13 cellular contexts compared by ENCODE assay signal in the genomic region with DNA sequence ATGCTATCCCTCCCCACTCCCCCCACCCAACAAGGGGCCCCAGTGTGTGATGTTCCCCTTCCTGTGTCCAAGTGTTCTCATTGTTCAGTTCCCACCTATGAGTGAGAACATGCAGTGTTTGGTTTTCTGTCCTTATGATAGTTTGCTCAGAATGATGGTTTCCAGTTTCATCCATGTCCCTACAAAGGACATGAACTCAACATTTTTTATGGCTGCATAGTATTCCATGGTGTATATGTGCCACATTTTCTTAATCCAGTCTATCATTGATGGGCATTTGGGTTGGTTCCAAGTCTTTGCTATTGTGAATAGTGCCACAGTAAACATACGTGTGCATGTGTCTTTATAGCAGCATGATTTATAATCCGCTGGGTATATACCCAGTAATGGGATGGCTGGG. TPM values are rescaled to one million over a fixed set of nuclear protein-coding genes. Genes with fewer than 3 reads are reported as not detected.
DNase-seq lines count a peak whose midpoint lies in the region; ATAC-seq, FAIRE-seq and TF ChIP-seq lines count a peak whose summit lies in the region.
"Not testable (repeated sequence)": the region's sequence is repeated elsewhere in the genome, so short reads cannot be mapped to it uniquely, and the experiment has no call there.
"Had no signal": no experiment of that assay in that cellular context is flagged by ENCODE, and none has a peak within 500 bp of the region (broad histone marks: within the 10 kb centered on the region; RNA-seq: fewer than 3 reads in every experiment).

No MANE protein-coding gene starts in this region.

- not testable (repeated sequence) for TF ChIP-seq CTCF in CD8-positive, alpha-beta T cell (IDR thresholded peaks at IDR 0.05); K562 (IDR thresholded peaks at IDR 0.05 in 2 of 3, conservative IDR thresholded peaks at IDR 0.05 in 1 of 3; ENCODE audit: insufficient read depth in 2 of 3, low read depth in 1 of 3, low read length in 3 of 3)

- ATAC-seq in CD8-positive, alpha-beta T cell; T-cell (replicated peaks in 1 of 4); K562; naive thymus-derived CD4-positive, alpha-beta T cell: not testable (repeated sequence)

- not testable (repeated sequence) for H3K79me2 ChIP-seq in K562 (ENCODE audit: control insufficient read depth, insufficient read depth, low read length)

- not testable (repeated sequence) for BruUV-seq in K562 (replicated peaks; lab: Mats Ljungman, UMichigan)

- not testable (repeated sequence) for H3K9ac ChIP-seq in K562 (ENCODE audit: insufficient read depth in 1 of 2, low read depth in 2 of 2, low read length in 2 of 2)

- H3K9me3 ChIP-seq in CD8-positive, alpha-beta T cell (ENCODE audit: low read length); K562 (replicated peaks; ENCODE audit: control insufficient read depth, insufficient read depth, low read depth, low read length); naive thymus-derived CD4-positive, alpha-beta T cell (ENCODE audit: control insufficient read depth in 2 of 3, low read length in 3 of 3): not testable (repeated sequence)

- FAIRE-seq in K562 (lab: Jason Lieb, UNC), result not testable (repeated sequence)

- H3K36me3 Mint-ChIP-seq in CD8-positive, alpha-beta T cell; T-cell; activated CD4-positive, alpha-beta memory T cell treated with anti-CD3 and anti-CD28 coated beads for 36 hours; activated T-helper 1 cell treated with anti-CD3 and anti-CD28 coated beads, Interleukin-12 subunit alpha, Interleukin-12 subunit beta, Interleukin-2, Interleukin-4 antibody, amounts not matched to agents 30 ng/mL and 10 ng/mL and 1 ng/mL, durations not matched to agents 14 hours and 24 hours and 36 hours (ENCODE audit: low read depth); activated naive CD4-positive, alpha-beta T cell treated with anti-CD3 and anti-CD28 coated beads for 36 hours (ENCODE audit: low read depth); activated naive CD4-positive, alpha-beta T cell treated with anti-CD3 and anti-CD28 coated beads, Interleukin-2, amount 50 U/mL, for 24 hours: not testable (repeated sequence)
- peaks cover 0 to 24% (median 0%) of the 10 kb centered on the region in 5 donors for H3K36me3 Mint-ChIP-seq in naive thymus-derived CD4-positive, alpha-beta T cell

- not testable (repeated sequence) for H2AFZ ChIP-seq in K562 (ENCODE audit: low read depth, low read length)

- H3K27ac ChIP-seq in CD8-positive, alpha-beta T cell (ENCODE audit: low read depth, low read length); K562 (ENCODE audit: extremely low read depth, low read depth, low read length); naive thymus-derived CD4-positive, alpha-beta T cell (ENCODE audit: low read depth, low read length): not testable (repeated sequence)

- in situ Hi-C loops in K562 (cut with MboI), result loop anchor here (25.0 kb wide), 1 partner anchor 704 kb away; no protein-coding TSS in a partner anchor

- H3K36me3 ChIP-seq in CD8-positive, alpha-beta T cell (ENCODE audit: insufficient read depth, low read length); K562 (ENCODE audit: control insufficient read depth, insufficient read depth, low read length); naive thymus-derived CD4-positive, alpha-beta T cell (ENCODE audit: control insufficient read depth in 2 of 3, insufficient read depth in 3 of 3, low read length in 3 of 3): not testable (repeated sequence)

- peaks cover 15% of the 10 kb centered on the region for H3K4me1 Mint-ChIP-seq in CD8-positive, alpha-beta T cell (ENCODE audit: low read depth)
- H3K4me1 Mint-ChIP-seq in T-cell, result peaks cover 24 to 31% (median 26%) of the 10 kb centered on the region in 3 donors
- H3K4me1 Mint-ChIP-seq in activated CD4-positive, alpha-beta memory T cell treated with anti-CD3 and anti-CD28 coated beads for 36 hours (ENCODE audit: low read depth), result peaks cover 22% of the 10 kb centered on the region
- H3K4me1 Mint-ChIP-seq in activated T-helper 1 cell treated with anti-CD3 and anti-CD28 coated beads, Interleukin-12 subunit alpha, Interleukin-12 subunit beta, Interleukin-2, Interleukin-4 antibody, amounts not matched to agents 30 ng/mL and 10 ng/mL and 1 ng/mL, durations not matched to agents 14 hours and 24 hours and 36 hours (ENCODE audit: low read depth), result peaks cover 14% of the 10 kb centered on the region
- peaks cover 20% of the 10 kb centered on the region for H3K4me1 Mint-ChIP-seq in activated naive CD4-positive, alpha-beta T cell treated with anti-CD3 and anti-CD28 coated beads for 36 hours (ENCODE audit: low read depth)
- peaks cover 31% of the 10 kb centered on the region for H3K4me1 Mint-ChIP-seq in activated naive CD4-positive, alpha-beta T cell treated with anti-CD3 and anti-CD28 coated beads, Interleukin-2, amount 50 U/mL, for 24 hours
- H3K4me1 Mint-ChIP-seq in naive thymus-derived CD4-positive, alpha-beta T cell, result peaks cover 15 to 52% (median 35%) of the 10 kb centered on the region in 7 donors

- H3K9me1 ChIP-seq in K562 (ENCODE audit: control insufficient read depth, insufficient read depth, low read length), result not testable (repeated sequence)

- CTCF ChIA-PET in CD8-positive, alpha-beta T cell (lab: Charles Lee), result interaction anchor here (1.9 kb wide), 1 partner anchor 149 kb away, joined by 5 read pairs; no protein-coding TSS in a partner anchor
- CTCF ChIA-PET in T-cell (lab: Charles Lee), result interaction anchor here in 1 of 2 donors (2.6 kb wide), 1 partner anchor 10 kb away, joined by 26 read pairs; no protein-coding TSS in a partner anchor
- CTCF ChIA-PET in activated CD4-positive, alpha-beta memory T cell treated with anti-CD3 and anti-CD28 coated beads for 36 hours (lab: Charles Lee), result interaction anchor here (1.0 to 1.9 kb wide), 3 partner anchors 10 to 148 kb away, joined by 3 to 16 read pairs (median 4); no protein-coding TSS in a partner anchor
- CTCF ChIA-PET in activated naive CD4-positive, alpha-beta T cell treated with anti-CD3 and anti-CD28 coated beads for 36 hours (lab: Charles Lee), result interaction anchor here (2.9 kb wide), 1 partner anchor 10 kb away, joined by 27 read pairs; no protein-coding TSS in a partner anchor
- CTCF ChIA-PET in K562 (lab: Yijun Ruan, JAX; ENCODE audit: low intra/inter-chr PET ratio), result not testable (repeated sequence)
- CTCF ChIA-PET in naive thymus-derived CD4-positive, alpha-beta T cell (lab: Charles Lee), result interaction anchor here (1.7 to 2.1 kb wide), 3 partner anchors 10 to 78 kb away, joined by 8 to 12 read pairs (median 9); partner anchors contain the start of genes ARSK and SKIC3

- H3K27ac Mint-ChIP-seq in CD8-positive, alpha-beta T cell, result peak overlapping the region; percentile 32
- peak overlapping the region; percentile 61 to 69 for H3K27ac Mint-ChIP-seq in T-cell
- H3K27ac Mint-ChIP-seq in activated CD4-positive, alpha-beta memory T cell treated with anti-CD3 and anti-CD28 coated beads for 36 hours, result peak overlapping the region; percentile 42
- peak overlapping the region; percentile 22 for H3K27ac Mint-ChIP-seq in activated T-helper 1 cell treated with anti-CD3 and anti-CD28 coated beads, Interleukin-12 subunit alpha, Interleukin-12 subunit beta, Interleukin-2, Interleukin-4 antibody, amounts not matched to agents 30 ng/mL and 10 ng/mL and 1 ng/mL, durations not matched to agents 14 hours and 24 hours and 36 hours
- H3K27ac Mint-ChIP-seq in activated naive CD4-positive, alpha-beta T cell treated with anti-CD3 and anti-CD28 coated beads for 36 hours, result peak overlapping the region; percentile 39
- H3K27ac Mint-ChIP-seq in activated naive CD4-positive, alpha-beta T cell treated with anti-CD3 and anti-CD28 coated beads, Interleukin-2, amount 50 U/mL, for 24 hours, result peak overlapping the region; percentile 70
- H3K27ac Mint-ChIP-seq in naive thymus-derived CD4-positive, alpha-beta T cell, result peak overlapping the region in 6 of 9 donors; percentile 38 to 96 (median 94)

- not testable (repeated sequence) for DNase-seq in CD8-positive, alpha-beta T cell; T-cell; activated CD4-positive, alpha-beta memory T cell treated with anti-CD3 and anti-CD28 coated beads for 36 hours; activated T-helper 1 cell treated with anti-CD3 and anti-CD28 coated beads, Interleukin-12 subunit alpha, Interleukin-12 subunit beta, Interleukin-2, Interleukin-4 antibody, amounts not matched to agents 30 ng/mL and 10 ng/mL and 1 ng/mL, durations not matched to agents 14 hours and 24 hours and 36 hours (ENCODE audit: low spot score); activated naive CD4-positive, alpha-beta T cell treated with anti-CD3 and anti-CD28 coated beads for 36 hours; K562 (ENCODE audit: extremely low read depth in 1 of 4, low spot score in 3 of 4); naive thymus-derived CD4-positive, alpha-beta T cell

- H3K4me3 ChIP-seq in CD8-positive, alpha-beta T cell (ENCODE audit: low read depth, low read length); K562; naive thymus-derived CD4-positive, alpha-beta T cell (ENCODE audit: low read length): not testable (repeated sequence)

- intact Hi-C loops in CD8-positive, alpha-beta T cell (cut with DNase I, micrococcal nuclease), result loop anchor here (1.0 to 5.0 kb wide), 5 partner anchors 12 to 904 kb away; partner anchors contain the start of genes ELL2 (in 2 of the 2), RFESD (in 2 of the 2), ARSK (in 1 of the 2) and SKIC3 (in 1 of the 2)
- intact Hi-C loops in activated CD4-positive, alpha-beta memory T cell treated with anti-CD3 and anti-CD28 coated beads for 36 hours (cut with micrococcal nuclease), result loop anchor here (1.0 to 5.0 kb wide), 5 partner anchors 11 to 1029 kb away; partner anchors contain the start of genes ARSK, CAST and RFESD
- intact Hi-C loops in activated T-helper 1 cell treated with anti-CD3 and anti-CD28 coated beads, Interleukin-12 subunit alpha, Interleukin-12 subunit beta, Interleukin-2, Interleukin-4 antibody, amounts not matched to agents 30 ng/mL and 10 ng/mL and 1 ng/mL, durations not matched to agents 14 hours and 24 hours and 36 hours (cut with micrococcal nuclease), result loop anchor here (1.0 to 5.0 kb wide), 5 partner anchors 11 to 329 kb away; partner anchors contain the start of genes ARSK, ELL2 and RFESD
- intact Hi-C loops in activated naive CD4-positive, alpha-beta T cell treated with anti-CD3 and anti-CD28 coated beads for 36 hours (cut with micrococcal nuclease), result loop anchor here (1.0 to 5.0 kb wide), 8 partner anchors 13 to 904 kb away; partner anchors contain the start of genes ARSK, ELL2 and RFESD
- intact Hi-C loops in K562 (cut with micrococcal nuclease), result not testable (repeated sequence)
- intact Hi-C loops in naive thymus-derived CD4-positive, alpha-beta T cell (cut with micrococcal nuclease), result loop anchor here (1.0 to 10.0 kb wide), 6 partner anchors 11 to 1518 kb away; partner anchors contain the start of genes RFESD (in 2 of the 2), ARSK (in 1 of the 2), LNPEP (in 1 of the 2) and SKIC3 (in 1 of the 2)

- H3K27me3 ChIP-seq in CD8-positive, alpha-beta T cell (ENCODE audit: insufficient read depth, low read length); K562 (ENCODE audit: control insufficient read depth in 2 of 2, insufficient read depth in 2 of 2, low read length in 2 of 2); naive thymus-derived CD4-positive, alpha-beta T cell (ENCODE audit: control insufficient read depth in 2 of 2, insufficient read depth in 2 of 2, low read length in 2 of 2): not testable (repeated sequence)

- H3K4me2 ChIP-seq in K562 (ENCODE audit: insufficient read depth, low read length), result not testable (repeated sequence)

- TF ChIP-seq POLR2A in K562 (conservative IDR thresholded peaks at IDR 0.05), result not testable (repeated sequence)

- not testable (repeated sequence) for H3K9me3 Mint-ChIP-seq in CD8-positive, alpha-beta T cell; T-cell; activated CD4-positive, alpha-beta memory T cell treated with anti-CD3 and anti-CD28 coated beads for 36 hours; activated naive CD4-positive, alpha-beta T cell treated with anti-CD3 and anti-CD28 coated beads for 36 hours; activated naive CD4-positive, alpha-beta T cell treated with anti-CD3 and anti-CD28 coated beads, Interleukin-2, amount 50 U/mL, for 24 hours
- peaks cover 19% of the 10 kb centered on the region for H3K9me3 Mint-ChIP-seq in activated T-helper 1 cell treated with anti-CD3 and anti-CD28 coated beads, Interleukin-12 subunit alpha, Interleukin-12 subunit beta, Interleukin-2, Interleukin-4 antibody, amounts not matched to agents 30 ng/mL and 10 ng/mL and 1 ng/mL, durations not matched to agents 14 hours and 24 hours and 36 hours
- H3K9me3 Mint-ChIP-seq in naive thymus-derived CD4-positive, alpha-beta T cell, result peaks cover 0 to 16% (median 2%) of the 10 kb centered on the region in 11 donors

- H3K4me1 ChIP-seq in CD8-positive, alpha-beta T cell (ENCODE audit: insufficient read depth, low read length), result peaks cover 14% of the 10 kb centered on the region
- H3K4me1 ChIP-seq in K562 (replicated peaks in 1 of 2; ENCODE audit: control insufficient read depth in 2 of 2, insufficient read depth in 2 of 2, low read length in 2 of 2), result peaks cover 0 to 13% of the 10 kb centered on the region in 2 experiments; a peak in 4 of 5 replicates
- peaks cover 6 to 24% of the 10 kb centered on the region in 2 donors for H3K4me1 ChIP-seq in naive thymus-derived CD4-positive, alpha-beta T cell (ENCODE audit: control insufficient read depth in 2 of 2, insufficient read depth in 2 of 2, low read length in 2 of 2)

- 100% methylated on average over 1 of the region's 2 CpGs for WGBS in K562 (ENCODE audit: insufficient coverage, low coverage, missing lambda C conversion rate)

- TF ChIP-seq EP300 in K562 (IDR thresholded peaks at IDR 0.05; ENCODE audit: low read length), result not testable (repeated sequence)

- H3K27me3 Mint-ChIP-seq in CD8-positive, alpha-beta T cell (ENCODE audit: low read depth); T-cell; activated CD4-positive, alpha-beta memory T cell treated with anti-CD3 and anti-CD28 coated beads for 36 hours; activated T-helper 1 cell treated with anti-CD3 and anti-CD28 coated beads, Interleukin-12 subunit alpha, Interleukin-12 subunit beta, Interleukin-2, Interleukin-4 antibody, amounts not matched to agents 30 ng/mL and 10 ng/mL and 1 ng/mL, durations not matched to agents 14 hours and 24 hours and 36 hours (ENCODE audit: insufficient read depth); activated naive CD4-positive, alpha-beta T cell treated with anti-CD3 and anti-CD28 coated beads for 36 hours (ENCODE audit: low read depth); activated naive CD4-positive, alpha-beta T cell treated with anti-CD3 and anti-CD28 coated beads, Interleukin-2, amount 50 U/mL, for 24 hours: not testable (repeated sequence)
- peaks cover 0 to 10% (median 0%) of the 10 kb centered on the region in 5 donors for H3K27me3 Mint-ChIP-seq in naive thymus-derived CD4-positive, alpha-beta T cell

- TF ChIP-seq RAD21 in K562 (CRISPR knock-in tag; conservative IDR thresholded peaks at IDR 0.05 in 1 of 2, IDR thresholded peaks at IDR 0.05 in 1 of 2), result not testable (repeated sequence)

- H4K20me1 ChIP-seq in K562 (replicated peaks; ENCODE audit: control insufficient read depth, insufficient read depth, low read length), result not testable (repeated sequence)

- not testable (repeated sequence) for H3K4me3 Mint-ChIP-seq in CD8-positive, alpha-beta T cell; T-cell; activated CD4-positive, alpha-beta memory T cell treated with anti-CD3 and anti-CD28 coated beads for 36 hours; activated T-helper 1 cell treated with anti-CD3 and anti-CD28 coated beads, Interleukin-12 subunit alpha, Interleukin-12 subunit beta, Interleukin-2, Interleukin-4 antibody, amounts not matched to agents 30 ng/mL and 10 ng/mL and 1 ng/mL, durations not matched to agents 14 hours and 24 hours and 36 hours; activated naive CD4-positive, alpha-beta T cell treated with anti-CD3 and anti-CD28 coated beads for 36 hours; activated naive CD4-positive, alpha-beta T cell treated with anti-CD3 and anti-CD28 coated beads, Interleukin-2, amount 50 U/mL, for 24 hours
- peak overlapping the region in 1 of 10 donors; percentile 68 for H3K4me3 Mint-ChIP-seq in naive thymus-derived CD4-positive, alpha-beta T cell

- POLR2A ChIA-PET in CD8-positive, alpha-beta T cell (lab: Charles Lee), result interaction anchor here (2.7 kb wide), 1 partner anchor 14 kb away, joined by 16 read pairs; the partner anchor contains the start of gene RFESD
- POLR2A ChIA-PET in T-cell (lab: Charles Lee), result not testable (repeated sequence)
- POLR2A ChIA-PET in activated CD4-positive, alpha-beta memory T cell treated with anti-CD3 and anti-CD28 coated beads for 36 hours (lab: Charles Lee), result interaction anchor here (1.7 to 2.5 kb wide), 3 partner anchors 10 to 78 kb away, joined by 5 to 16 read pairs (median 9); partner anchors contain the start of genes ARSK, RFESD and SKIC3
- POLR2A ChIA-PET in K562 (lab: Yijun Ruan, JAX), result interaction anchor here (1.3 to 2.0 kb wide), 3 partner anchors 11 to 148 kb away, joined by 3 to 7 read pairs (median 4); partner anchors contain the start of gene RFESD
- POLR2A ChIA-PET in naive thymus-derived CD4-positive, alpha-beta T cell (lab: Charles Lee), result interaction anchor here (2.3 to 2.4 kb wide), 2 partner anchors 11 to 12 kb away, joined by 10 to 69 read pairs; no protein-coding TSS in a partner anchor

RNA-seq across cellular contexts. Expression of gene GPR150, which starts 13.1 kb away (rescaled TPM):
- under 1 TPM in 1 of 2 experiments, not detected in 1; 0.35 TPM for total RNA-seq in CD8-positive, alpha-beta T cell
- total RNA-seq in T-cell, result 1 to 10 TPM; 1.2 to 2.2 (median 1.6) TPM
- total RNA-seq in activated CD4-positive, alpha-beta memory T cell treated with anti-CD3 and anti-CD28 coated beads for 36 hours, result under 1 TPM; 0.50 to 0.82 TPM
- total RNA-seq in activated T-helper 1 cell treated with anti-CD3 and anti-CD28 coated beads, Interleukin-12 subunit alpha, Interleukin-12 subunit beta, Interleukin-2, Interleukin-4 antibody, amounts not matched to agents 30 ng/mL and 10 ng/mL and 1 ng/mL, durations not matched to agents 14 hours and 24 hours and 36 hours, result 0.22 and 0.26 TPM in 2 replicates
- total RNA-seq in activated naive CD4-positive, alpha-beta T cell treated with anti-CD3 and anti-CD28 coated beads for 36 hours, result under 1 TPM; 0.64 to 0.94 TPM
- not detected in 2 replicates for total RNA-seq in K562 (2011; cell fraction: chromatin; rRNA removed; ENCODE audit: low replicate concordance)
- not detected in 2 replicates for total RNA-seq in K562 (2011; cell fraction: nucleolus; rRNA removed)
- not detected in 2 replicates for total RNA-seq in K562 (2011; cell fraction: nucleoplasm; rRNA removed)
- total RNA-seq in K562 (2014; rRNA removed), result not detected in 2 replicates
- total RNA-seq in K562 (2014; rRNA removed; fragmentation: Illumina TruSeq; extraction: Trizol), result not detected in 2 replicates
- total RNA-seq in K562 (2015; rRNA removed; fragmentation: Illumina TruSeq; extraction: Trizol), result not detected in 2 replicates
- not detected in 2 replicates for total RNA-seq in K562 (2021)
- not detected in 2 replicates for polyA plus RNA-seq in K562 (2011; rRNA removed)
- polyA plus RNA-seq in K562 (2011; cell fraction: cytosol; rRNA removed), result not detected in 2 replicates
- polyA plus RNA-seq in K562 (2011; cell fraction: nucleus; rRNA removed), result not detected in 2 replicates
- not detected in 2 replicates for polyA plus RNA-seq in K562 (2012)
- not detected in 2 replicates for polyA plus RNA-seq in K562 (2014; fragmentation: Illumina TruSeq; extraction: Trizol)
- polyA plus RNA-seq in K562 (2014; fragmentation: Nextera tagmentation; extraction: Ambion mirVana), result not detected
- not detected in 2 replicates for polyA plus RNA-seq in K562 (2014; rRNA removed)
- not detected in 2 replicates for polyA minus RNA-seq in K562 (2011; rRNA and poly(A)+ RNA removed)
- polyA minus RNA-seq in K562 (2011; cell fraction: cytosol; rRNA and poly(A)+ RNA removed), result not detected in 2 replicates
- polyA minus RNA-seq in K562 (2011; cell fraction: nucleus; rRNA and poly(A)+ RNA removed), result not detected in 2 replicates
- total RNA-seq in naive thymus-derived CD4-positive, alpha-beta T cell, result 1 to 10 TPM in 3 of 5 experiments, under 1 TPM in 2; 0.48 to 1.5 (median 1.1) TPM
- polyA plus RNA-seq in naive thymus-derived CD4-positive, alpha-beta T cell, result 1 to 10 TPM; 3.3 to 3.5 TPM
- total RNA-seq: G401 had no signal
- polyA plus RNA-seq: CD14-positive monocyte had no signal

RNA-seq across cellular contexts. Expression of gene RFESD, which starts 13.6 kb away (rescaled TPM):
- total RNA-seq in CD8-positive, alpha-beta T cell, result 1 to 10 TPM in 1 of 2 experiments, under 1 TPM in 1; 1.00 to 1.7 TPM
- total RNA-seq in T-cell, result 1 to 10 TPM; 4.2 to 8.3 (median 5.6) TPM
- 1 to 10 TPM; 6.9 to 8.8 TPM for total RNA-seq in activated CD4-positive, alpha-beta memory T cell treated with anti-CD3 and anti-CD28 coated beads for 36 hours
- total RNA-seq in activated T-helper 1 cell treated with anti-CD3 and anti-CD28 coated beads, Interleukin-12 subunit alpha, Interleukin-12 subunit beta, Interleukin-2, Interleukin-4 antibody, amounts not matched to agents 30 ng/mL and 10 ng/mL and 1 ng/mL, durations not matched to agents 14 hours and 24 hours and 36 hours, result 3.0 and 6.0 TPM in 2 replicates
- 1 to 10 TPM; 9.1 to 9.7 TPM for total RNA-seq in activated naive CD4-positive, alpha-beta T cell treated with anti-CD3 and anti-CD28 coated beads for 36 hours
- 53.1 and 146 TPM in 2 replicates for total RNA-seq in K562 (2011; cell fraction: chromatin; rRNA removed; ENCODE audit: low replicate concordance)
- 30.5 and 38.8 TPM in 2 replicates for total RNA-seq in K562 (2011; cell fraction: nucleolus; rRNA removed)
- total RNA-seq in K562 (2011; cell fraction: nucleoplasm; rRNA removed), result 87.9 and 144 TPM in 2 replicates
- 59.6 and 62.3 TPM in 2 replicates for total RNA-seq in K562 (2014; rRNA removed)
- total RNA-seq in K562 (2014; rRNA removed; fragmentation: Illumina TruSeq; extraction: Trizol), result 192 and 220 TPM in 2 replicates
- 128 and 140 TPM in 2 replicates for total RNA-seq in K562 (2015; rRNA removed; fragmentation: Illumina TruSeq; extraction: Trizol)
- 128 and 129 TPM in 2 replicates for total RNA-seq in K562 (2021)
- polyA plus RNA-seq in K562 (2011; rRNA removed), result 106 and 218 TPM in 2 replicates
- polyA plus RNA-seq in K562 (2011; cell fraction: cytosol; rRNA removed), result 21.1 and 32.0 TPM in 2 replicates
- polyA plus RNA-seq in K562 (2011; cell fraction: nucleus; rRNA removed), result 44.8 and 55.3 TPM in 2 replicates
- polyA plus RNA-seq in K562 (2012), result 47.8 and 127 TPM in 2 replicates
- polyA plus RNA-seq in K562 (2014; fragmentation: Illumina TruSeq; extraction: Trizol), result 120 and 129 TPM in 2 replicates
- 100 to 1,000 TPM; 506 to 600 TPM for polyA plus RNA-seq in K562 (2014; fragmentation: Nextera tagmentation; extraction: Ambion mirVana)
- 102 and 125 TPM in 2 replicates for polyA plus RNA-seq in K562 (2014; rRNA removed)
- 78.8 and 104 TPM in 2 replicates for polyA minus RNA-seq in K562 (2011; rRNA and poly(A)+ RNA removed)
- polyA minus RNA-seq in K562 (2011; cell fraction: cytosol; rRNA and poly(A)+ RNA removed), result 27.6 and 34.3 TPM in 2 replicates
- polyA minus RNA-seq in K562 (2011; cell fraction: nucleus; rRNA and poly(A)+ RNA removed), result 66.6 and 78.3 TPM in 2 replicates
- 1 to 10 TPM; 2.2 to 9.2 (median 6.5) TPM for total RNA-seq in naive thymus-derived CD4-positive, alpha-beta T cell
- 10 to 100 TPM; 10.7 to 21.2 TPM for polyA plus RNA-seq in naive thymus-derived CD4-positive, alpha-beta T cell

RNA-seq across cellular contexts. Expression of gene SPATA9, which starts 49.8 kb away (rescaled TPM):
- total RNA-seq in CD8-positive, alpha-beta T cell, result not detected
- not detected for total RNA-seq in T-cell
- total RNA-seq in activated CD4-positive, alpha-beta memory T cell treated with anti-CD3 and anti-CD28 coated beads for 36 hours, result not detected
- not detected in 2 replicates for total RNA-seq in activated T-helper 1 cell treated with anti-CD3 and anti-CD28 coated beads, Interleukin-12 subunit alpha, Interleukin-12 subunit beta, Interleukin-2, Interleukin-4 antibody, amounts not matched to agents 30 ng/mL and 10 ng/mL and 1 ng/mL, durations not matched to agents 14 hours and 24 hours and 36 hours
- total RNA-seq in activated naive CD4-positive, alpha-beta T cell treated with anti-CD3 and anti-CD28 coated beads for 36 hours, result not detected
- total RNA-seq in K562 (2011; cell fraction: chromatin; rRNA removed; ENCODE audit: low replicate concordance), result not detected in 2 replicates
- total RNA-seq in K562 (2011; cell fraction: nucleolus; rRNA removed), result not detected in 2 replicates
- total RNA-seq in K562 (2011; cell fraction: nucleoplasm; rRNA removed), result not detected in 2 replicates
- 0.24 TPM in 1 of 2 replicates, not detected in the other for total RNA-seq in K562 (2014; rRNA removed)
- total RNA-seq in K562 (2014; rRNA removed; fragmentation: Illumina TruSeq; extraction: Trizol), result not detected in 2 replicates
- total RNA-seq in K562 (2015; rRNA removed; fragmentation: Illumina TruSeq; extraction: Trizol), result 0.40 TPM in 1 of 2 replicates, not detected in the other
- 0.11 TPM in 1 of 2 replicates, not detected in the other for total RNA-seq in K562 (2021)
- 0.28 and 0.38 TPM in 2 replicates for polyA plus RNA-seq in K562 (2011; rRNA removed)
- polyA plus RNA-seq in K562 (2011; cell fraction: cytosol; rRNA removed), result 0.09 TPM in 1 of 2 replicates, not detected in the other
- polyA plus RNA-seq in K562 (2011; cell fraction: nucleus; rRNA removed), result 0.14 and 0.24 TPM in 2 replicates
- polyA plus RNA-seq in K562 (2012), result 1.6 and 1.8 TPM in 2 replicates
- polyA plus RNA-seq in K562 (2014; fragmentation: Illumina TruSeq; extraction: Trizol), result 0.16 TPM in 1 of 2 replicates, not detected in the other
- polyA plus RNA-seq in K562 (2014; fragmentation: Nextera tagmentation; extraction: Ambion mirVana), result 1 to 10 TPM; 3.4 to 5.5 TPM
- 0.05 and 0.16 TPM in 2 replicates for polyA plus RNA-seq in K562 (2014; rRNA removed)
- polyA minus RNA-seq in K562 (2011; rRNA and poly(A)+ RNA removed), result 0.18 TPM in 1 of 2 replicates, not detected in the other
- not detected in 2 replicates for polyA minus RNA-seq in K562 (2011; cell fraction: cytosol; rRNA and poly(A)+ RNA removed)
- polyA minus RNA-seq in K562 (2011; cell fraction: nucleus; rRNA and poly(A)+ RNA removed), result not detected in 2 replicates
- under 1 TPM in 1 of 5 experiments, not detected in 4; 0.66 TPM for total RNA-seq in naive thymus-derived CD4-positive, alpha-beta T cell
- polyA plus RNA-seq in naive thymus-derived CD4-positive, alpha-beta T cell, result not detected
- total RNA-seq: A673; CD4-positive, CD25-positive, alpha-beta regulatory T cell; CD8-positive, alpha-beta memory T cell; G401 had no signal
- polyA plus RNA-seq: CD14-positive monocyte; CD8-positive, alpha-beta memory T cell had no signal

Comparison
In these comparisons a context has a peak if more than half of its experiments do, and no peak if none do; other contexts are left out.
1. H3K27ac Mint-ChIP-seq: peak in every context shown above with its lines; median percentile 94 in naive thymus-derived CD4-positive, alpha-beta T cell; 70 in activated naive CD4-positive, alpha-beta T cell treated with anti-CD3 and anti-CD28 coated beads, Interleukin-2, amount 50 U/mL, for 24 hours; 65 in T-cell; 42 in activated CD4-positive, alpha-beta memory T cell treated with anti-CD3 and anti-CD28 coated beads for 36 hours; 39 in activated naive CD4-positive, alpha-beta T cell treated with anti-CD3 and anti-CD28 coated beads for 36 hours; 32 in CD8-positive, alpha-beta T cell; 22 in activated T-helper 1 cell treated with anti-CD3 and anti-CD28 coated beads, Interleukin-12 subunit alpha, Interleukin-12 subunit beta, Interleukin-2, Interleukin-4 antibody, amounts not matched to agents 30 ng/mL and 10 ng/mL and 1 ng/mL, durations not matched to agents 14 hours and 24 hours and 36 hours.